In the genomic region with DNA sequence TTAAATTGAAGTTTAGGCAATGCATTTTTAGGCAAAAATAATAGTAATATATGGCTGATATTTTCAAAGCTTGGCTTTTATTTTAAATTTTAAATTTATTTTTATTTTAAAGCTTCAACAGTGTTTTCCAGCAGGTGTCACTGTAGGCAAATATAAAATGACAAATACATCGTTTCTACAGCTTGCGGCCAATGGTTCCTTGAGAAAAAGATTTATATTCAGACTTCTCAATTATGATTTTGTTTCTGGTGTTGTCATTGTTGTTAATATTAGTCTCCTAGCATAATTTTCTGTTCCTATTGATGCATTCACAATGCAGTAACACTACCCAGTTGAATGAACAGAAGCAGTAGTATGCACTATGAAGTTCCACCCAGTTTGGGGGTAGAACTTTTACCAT, we compare ENCODE assay signal across 10 cellular contexts.
DNase-seq lines count a peak whose midpoint lies in the region; ATAC-seq, FAIRE-seq and TF ChIP-seq lines count a peak whose summit lies in the region.
"Had no signal": no experiment of that assay in that cellular context is flagged by ENCODE, and none has a peak within 500 bp of the region (broad histone marks: within the 10 kb centered on the region; RNA-seq: fewer than 3 reads in every experiment).

No MANE protein-coding gene starts in this region.

- DNase-seq in left ventricle myocardium inferior, result no peak
- DNase-seq in Right ventricle myocardium inferior (ENCODE audit: missing footprints), result no peak
- DNase-seq in OCI-LY7 (ENCODE audit: low spot score), result peak; percentile 31
- peak; percentile 57 for DNase-seq in fibroblast of the aortic adventitia (ENCODE audit: low read depth)
- no peak for DNase-seq in H54 (ENCODE audit: insufficient read length, low spot score)
- DNase-seq in Peyer's patch, result no peak
- DNase-seq: GF-D8 had no signal

- POLR2A ChIA-PET in OCI-LY7 (lab: Charles Lee), result interaction anchor here (0.6 to 1.3 kb wide), 2 partner anchors 113 to 1440 kb away, joined by 3 read pairs; no protein-coding TSS in a partner anchor

- no peak overlapping the region for H3K4me2 ChIP-seq in OCI-LY7 (ENCODE audit: low read length)

- no peaks in the 10 kb centered on the region for H3K4me1 ChIP-seq in left ventricle myocardium inferior
- H3K4me1 ChIP-seq in OCI-LY7 (ENCODE audit: insufficient read depth, low read length, poor library complexity, severe bottlenecking), result no peaks in the 10 kb centered on the region
- no peaks in the 10 kb centered on the region for H3K4me1 ChIP-seq in Peyer's patch

- no peak for ATAC-seq in Right ventricle myocardium inferior
- no peak for ATAC-seq in HG03039 (IDR thresholded peaks at IDR 0.05; ENCODE audit: unreplicated experiment)
- no peak for ATAC-seq in GM21423 (IDR thresholded peaks at IDR 0.05; ENCODE audit: unreplicated experiment)

- no TSS peak for BruUV-seq in OCI-LY7 (replicated peaks; lab: Mats Ljungman, UMichigan)

- H3K4me3 ChIP-seq in left ventricle myocardium inferior, result no peak overlapping the region
- H3K4me3 ChIP-seq in OCI-LY7 (ENCODE audit: low read depth, low read length, poor library complexity, severe bottlenecking), result no peak overlapping the region
- H3K4me3 ChIP-seq in fibroblast of the aortic adventitia (ENCODE audit: low read depth, low read length), result no peak overlapping the region
- no peak overlapping the region for H3K4me3 ChIP-seq in Peyer's patch

- no peak overlapping the region for H2AFZ ChIP-seq in OCI-LY7 (ENCODE audit: low read length)

- peaks cover 27% of the 10 kb centered on the region for H3K27me3 ChIP-seq in left ventricle myocardium inferior (ENCODE audit: low read depth)
- no peaks in the 10 kb centered on the region for H3K27me3 ChIP-seq in Peyer's patch

- TF ChIP-seq CTCF in left ventricle myocardium inferior (IDR thresholded peaks at IDR 0.05; ENCODE audit: borderline replicate concordance), result peak; percentile 52
- peak; percentile 76 for TF ChIP-seq CTCF in OCI-LY7 (conservative IDR thresholded peaks at IDR 0.05; ENCODE audit: low read length)
- peak; percentile 33 for TF ChIP-seq CTCF in fibroblast of the aortic adventitia (IDR thresholded peaks at IDR 0.05; ENCODE audit: insufficient read depth, low read length)
- TF ChIP-seq CTCF in Peyer's patch (IDR thresholded peaks at IDR 0.05), result peak in 1 of 6 experiments; percentile 5

- H3K79me2 ChIP-seq in OCI-LY7 (ENCODE audit: insufficient read depth, low read depth, low read length), result no peaks in the 10 kb centered on the region

- H3K9me3 ChIP-seq in left ventricle myocardium inferior (replicated peaks) (no peaks in the 10 kb centered on the region), OCI-LY7 (ENCODE audit: low read length) (no peaks in the 10 kb centered on the region), Peyer's patch (no peaks in the 10 kb centered on the region)

- H3K36me3 ChIP-seq in left ventricle myocardium inferior (no peaks in the 10 kb centered on the region), OCI-LY7 (ENCODE audit: insufficient read depth, low read length) (no peaks in the 10 kb centered on the region), Peyer's patch (no peaks in the 10 kb centered on the region)

- no peaks in the 10 kb centered on the region for H3K9me2 ChIP-seq in OCI-LY7 (ENCODE audit: insufficient read depth, low read length)

- CTCF ChIA-PET in OCI-LY7 (lab: Charles Lee; ENCODE audit: unreplicated experiment), result no interaction called here

- FAIRE-seq in H54 (lab: Jason Lieb, UNC), result no peak
- FAIRE-seq: islet of Langerhans had no signal

- H4K20me1 ChIP-seq in OCI-LY7 (ENCODE audit: insufficient read depth, low read length), result no peaks in the 10 kb centered on the region

- H3K27ac ChIP-seq in left ventricle myocardium inferior (replicated peaks), result no peak overlapping the region
- no peak overlapping the region for H3K27ac ChIP-seq in OCI-LY7 (ENCODE audit: low read depth, low read length, poor library complexity, severe bottlenecking)
- no peak overlapping the region for H3K27ac ChIP-seq in Peyer's patch

- TF ChIP-seq POLR2A in H54 (IDR thresholded peaks at IDR 0.05; ENCODE audit: low read depth, low read length), result no peak
- TF ChIP-seq POLR2A in Peyer's patch (IDR thresholded peaks at IDR 0.05), result no peak

- intact Hi-C loops in left ventricle myocardium inferior (cut with micrococcal nuclease), result no loop called here
- intact Hi-C loops in Right ventricle myocardium inferior (cut with DNase I), result loop anchor here (5.0 to 10.0 kb wide), 3 partner anchors 492 to 1472 kb away; no protein-coding TSS in a partner anchor
- intact Hi-C loops in OCI-LY7 (cut with micrococcal nuclease; ENCODE audit: unreplicated experiment), result loop anchor here (2.0 kb wide), 1 partner anchor 491 kb away; no protein-coding TSS in a partner anchor

Comparison
In these comparisons a context has a peak if more than half of its experiments do, and no peak if none do; other contexts are left out.
1. DNase-seq: peak in OCI-LY7 (single experiment) and fibroblast of the aortic adventitia (single experiment); none in left ventricle myocardium inferior (single experiment), Right ventricle myocardium inferior (single experiment), H54 (single experiment) and Peyer's patch (0 of 3).